18 cellular contexts compared by ENCODE assay signal in the genomic region with DNA sequence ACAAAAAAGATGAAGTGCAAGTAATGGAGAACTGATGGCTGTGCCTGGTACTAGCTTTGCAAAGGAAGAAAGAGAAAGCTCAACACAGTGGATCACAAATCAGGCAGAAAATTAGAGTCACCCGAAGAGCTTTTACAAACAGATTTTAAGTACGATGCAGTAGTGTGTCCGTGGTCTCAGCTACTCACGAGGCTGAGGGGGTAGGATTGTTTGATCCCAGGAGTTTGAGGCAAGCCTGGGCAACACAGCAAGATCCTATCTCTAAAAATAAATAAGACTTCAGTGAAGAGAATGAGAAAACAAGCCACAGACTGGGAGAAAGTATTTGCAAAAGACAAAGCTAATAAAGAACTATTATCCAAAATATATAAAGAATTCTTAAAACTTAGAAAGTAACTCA. TPM values are rescaled to one million over a fixed set of nuclear protein-coding genes. Genes with fewer than 3 reads are reported as not detected.
DNase-seq lines count a peak whose midpoint lies in the region; ATAC-seq, FAIRE-seq and TF ChIP-seq lines count a peak whose summit lies in the region.
"Had no signal": no experiment of that assay in that cellular context is flagged by ENCODE, and none has a peak within 500 bp of the region (broad histone marks: within the 10 kb centered on the region; RNA-seq: fewer than 3 reads in every experiment).

No MANE protein-coding gene starts in this region.

- no peaks in the 10 kb centered on the region for H3K9me3 Mint-ChIP-seq in memory B cell
- H3K9me3 Mint-ChIP-seq in activated T-cell treated with anti-CD3 and anti-CD28 coated beads, Interleukin-2, amount 50 U/mL, for 24 hours: peaks cover 2% of the 10 kb centered on the region
- H3K9me3 Mint-ChIP-seq: H9 had no signal

- H3K27me3 Mint-ChIP-seq in T-helper 17 cell: no peaks in the 10 kb centered on the region
- H3K27me3 Mint-ChIP-seq in memory B cell: no peaks in the 10 kb centered on the region
- no peaks in the 10 kb centered on the region for H3K27me3 Mint-ChIP-seq in activated T-cell treated with anti-CD3 and anti-CD28 coated beads, Interleukin-2, amount 50 U/mL, for 24 hours

- peaks cover 5 to 39% of the 10 kb centered on the region in 2 experiments for H3K36me3 ChIP-seq in HepG2 (replicated peaks in 1 of 2; ENCODE audit: control insufficient read depth in 1 of 2, insufficient read depth in 2 of 2, low read length in 2 of 2)
- peaks cover 0 to 7% (median 0%) of the 10 kb centered on the region in 4 donors for H3K36me3 ChIP-seq in right lobe of liver
- H3K36me3 ChIP-seq in urinary bladder (ENCODE audit: insufficient read depth): peaks cover 3% of the 10 kb centered on the region

- peaks cover 35% of the 10 kb centered on the region for H3K4me1 Mint-ChIP-seq in T-helper 17 cell
- H3K4me1 Mint-ChIP-seq in memory B cell: peaks cover 28% of the 10 kb centered on the region
- peaks cover 69% of the 10 kb centered on the region for H3K4me1 Mint-ChIP-seq in activated T-cell treated with anti-CD3 and anti-CD28 coated beads, Interleukin-2, amount 50 U/mL, for 24 hours (ENCODE audit: low read depth)

- H3K27ac Mint-ChIP-seq in T-helper 17 cell: peak overlapping the region; percentile 30
- H3K27ac Mint-ChIP-seq in memory B cell: peak overlapping the region; percentile 31
- H3K27ac Mint-ChIP-seq in activated T-cell treated with anti-CD3 and anti-CD28 coated beads, Interleukin-2, amount 50 U/mL, for 24 hours: no peak overlapping the region

- H3K36me3 Mint-ChIP-seq in T-helper 17 cell (ENCODE audit: low read depth): peaks cover 7% of the 10 kb centered on the region
- H3K36me3 Mint-ChIP-seq in memory B cell: peaks cover 30% of the 10 kb centered on the region
- peaks cover 82% of the 10 kb centered on the region for H3K36me3 Mint-ChIP-seq in activated T-cell treated with anti-CD3 and anti-CD28 coated beads, Interleukin-2, amount 50 U/mL, for 24 hours (ENCODE audit: low read depth)

- peak overlapping the region; percentile 10 for H3K27ac ChIP-seq in HepG2 (ENCODE audit: extremely low read length, insufficient read depth, low read length)
- H3K27ac ChIP-seq in right lobe of liver: no peak overlapping the region
- H3K27ac ChIP-seq in urinary bladder (ENCODE audit: low read depth): peak overlapping the region; percentile 34

- no peak for FAIRE-seq in HepG2 (lab: Jason Lieb, UNC)
- FAIRE-seq: HTR-8/SVneo, RCC 7860 had no signal

- no peak overlapping the region for H3K9ac ChIP-seq in HepG2 (ENCODE audit: insufficient read depth, low read depth, low read length)

- H2AFZ ChIP-seq in HepG2 (ENCODE audit: low read length): no peak overlapping the region

- WGBS in HepG2 (ENCODE audit: low lambda C conversion rate): 41% methylated on average over 4 of the region's 4 CpGs
- WGBS in right lobe of liver (ENCODE audit: insufficient coverage, low coverage, low lambda C conversion rate, missing lambda C conversion rate): 94% methylated on average over 4 of the region's 4 CpGs
- WGBS in urinary bladder: 85% methylated on average over 4 of the region's 4 CpGs

- no peak overlapping the region for H3K4me2 ChIP-seq in HepG2 (ENCODE audit: low read depth, low read length)

- peak; percentile 41; the same call in 1 of the 3 replicates for ATAC-seq in HepG2
- no peak for ATAC-seq in right lobe of liver
- no peak for ATAC-seq in T-helper 17 cell
- ATAC-seq in memory B cell (ENCODE audit: low read depth): no peak

- in situ Hi-C loops in HepG2 (cut with HindIII; ENCODE audit: extremely low pct_ligation_motif_present, low pct_unique_long_range_greater_than_20kb): no loop called here

- H3K4me3 Mint-ChIP-seq in T-helper 17 cell (no peak overlapping the region), memory B cell (no peak overlapping the region)
- H3K4me3 Mint-ChIP-seq in activated T-cell treated with anti-CD3 and anti-CD28 coated beads, Interleukin-2, amount 50 U/mL, for 24 hours: no peak overlapping the region
- H3K4me3 Mint-ChIP-seq: H9 had no signal

- peaks cover 14% of the 10 kb centered on the region for H4K20me1 ChIP-seq in HepG2 (ENCODE audit: insufficient read depth, low read length)

- TF ChIP-seq POLR2A in HepG2 (IDR thresholded peaks at IDR 0.05; ENCODE audit: insufficient read depth in 1 of 2, low read depth in 2 of 2, low read length in 2 of 2): no peak
- TF ChIP-seq POLR2A in right lobe of liver (IDR thresholded peaks at IDR 0.05): no peak

- CTCF ChIA-PET in HepG2 (lab: Yijun Ruan, JAX; ENCODE audit: low intra/inter-chr PET ratio, low total read pairs): no interaction called here

- no peak for TF ChIP-seq RAD21 in HepG2 (CRISPR knock-in tag; IDR thresholded peaks at IDR 0.05)

- no TSS peak for BruUV-seq in HepG2 (replicated peaks; lab: Mats Ljungman, UMichigan)

- no peaks in the 10 kb centered on the region for H3K9me3 ChIP-seq in HepG2 (ENCODE audit: low read length)
- peaks cover 0 to 2% (median 0%) of the 10 kb centered on the region in 4 donors for H3K9me3 ChIP-seq in right lobe of liver
- H3K9me3 ChIP-seq in T-helper 17 cell (ENCODE audit: control insufficient read depth, low read length, poor library complexity, severe bottlenecking): no peaks in the 10 kb centered on the region

- no peaks in the 10 kb centered on the region for H3K27me3 ChIP-seq in HepG2 (ENCODE audit: control insufficient read depth in 1 of 2, insufficient read depth in 2 of 2, low read length in 2 of 2)
- H3K27me3 ChIP-seq in right lobe of liver: no peaks in the 10 kb centered on the region

- POLR2A ChIA-PET in HepG2 (lab: Yijun Ruan, JAX): no interaction called here

- H3K4me3 ChIP-seq in HepG2 (replicated peaks in 1 of 3; ENCODE audit: insufficient read depth in 1 of 3, low read depth in 2 of 3, low read length in 3 of 3) (no peak overlapping the region), right lobe of liver (no peak overlapping the region), urinary bladder (ENCODE audit: low read depth, low read length) (no peak overlapping the region)

- TF ChIP-seq CTCF in HepG2 (CRISPR knock-in tag; IDR thresholded peaks at IDR 0.05): no peak
- no peak for TF ChIP-seq CTCF in right lobe of liver (IDR thresholded peaks at IDR 0.05)

- intact Hi-C loops in HepG2 (cut with micrococcal nuclease; ENCODE audit: unreplicated experiment): loop anchor here (5.0 kb wide), 1 partner anchor 39 kb away; no protein-coding TSS in a partner anchor
- intact Hi-C loops in right lobe of liver (cut with DNase I): no loop called here

- peaks cover 6% of the 10 kb centered on the region for H3K4me1 ChIP-seq in HepG2 (ENCODE audit: insufficient read depth, low read length)
- no peaks in the 10 kb centered on the region for H3K4me1 ChIP-seq in right lobe of liver
- H3K4me1 ChIP-seq in urinary bladder (ENCODE audit: insufficient read depth): no peaks in the 10 kb centered on the region

- TF ChIP-seq EP300 in HepG2 (IDR thresholded peaks at IDR 0.05; ENCODE audit: low read depth in 2 of 2, low read length in 2 of 2): no peak
- no peak for TF ChIP-seq EP300 in HepG2 (CRISPR knock-in tag; IDR thresholded peaks at IDR 0.05; ENCODE audit: borderline replicate concordance)

- peaks cover 80% of the 10 kb centered on the region for H3K79me2 ChIP-seq in HepG2 (ENCODE audit: insufficient read depth, low read length)

- DNase-seq in HepG2 (ENCODE audit: low spot score) (peak; percentile 18), right lobe of liver (no peak), T-helper 17 cell (no peak), memory B cell (ENCODE audit: low spot score in 2 of 2) (no peak), HT-29 (ENCODE audit: low spot score) (no peak)
- no peak for DNase-seq in activated T-cell treated with anti-CD3 and anti-CD28 coated beads, Interleukin-2, amount 50 U/mL, for 24 hours
- DNase-seq: C1 segment of cervical spinal cord, DMS 273 treated with DMSO at 0.1 percent for 48 hours, H9, NCI-H1105, NCI-H2081, NCI-H2171 treated with DMSO at 0.1 percent for 48 hours, NCI-H446 treated with DMSO at 0.1 percent for 48 hours, NCI-H69, Right ventricle myocardium superior had no signal

TF ChIP-seq in HepG2, 621 proteins besides CTCF, POLR2A, EP300 and RAD21 (continues in another document):
- TF ChIP-seq CEBPG (CRISPR knock-in tag; IDR thresholded peaks at IDR 0.05): peak; percentile 11; the same call in 1 of the 2 replicates
- no peak for TF ChIP-seq BRD4 (CRISPR knock-in tag; IDR thresholded peaks at IDR 0.05)
- TF ChIP-seq KDM5A (IDR thresholded peaks at IDR 0.05; ENCODE audit: borderline replicate concordance, low read length): no peak
- TF ChIP-seq PHB2 (IDR thresholded peaks at IDR 0.05; ENCODE audit: partially characterized antibody): no peak
- no peak for TF ChIP-seq SP1 (IDR thresholded peaks at IDR 0.05)
- TF ChIP-seq SP1 (CRISPR knock-in tag; IDR thresholded peaks at IDR 0.05): no peak
- TF ChIP-seq SALL2 (CRISPR knock-in tag; IDR thresholded peaks at IDR 0.05): no peak
- TF ChIP-seq ZNF121 (CRISPR knock-in tag; IDR thresholded peaks at IDR 0.05): peak; percentile 95
- TF ChIP-seq HOXA5 (CRISPR knock-in tag; IDR thresholded peaks at IDR 0.05): no peak

RNA-seq across cellular contexts. Expression of a gene that starts 46.4 kb away (rescaled TPM):
- total RNA-seq in HepG2 (2016; rRNA removed; fragmentation: Illumina TruSeq; extraction: Trizol): 62.3 and 97.3 TPM in 2 replicates
- total RNA-seq in HepG2 (2016; cell fraction: cytosol; rRNA removed; fragmentation: Illumina TruSeq; extraction: Trizol; ENCODE audit: low read depth): 35.1 and 39.9 TPM in 2 replicates
- 64.0 and 93.3 TPM in 2 replicates for total RNA-seq in HepG2 (2016; cell fraction: insoluble cytoplasmic fraction; rRNA removed; fragmentation: Illumina TruSeq; extraction: Trizol)
- 46.5 and 50.3 TPM in 2 replicates for total RNA-seq in HepG2 (2016; cell fraction: membrane; rRNA removed; fragmentation: Illumina TruSeq; extraction: Trizol)
- 67.7 and 80.9 TPM in 2 replicates for total RNA-seq in HepG2 (2016; cell fraction: nucleus; rRNA removed; fragmentation: Illumina TruSeq; extraction: Trizol)
- polyA plus RNA-seq in HepG2 (2011; rRNA removed): 27.3 and 33.2 TPM in 2 replicates
- polyA plus RNA-seq in HepG2 (2011; cell fraction: cytosol; rRNA removed): 12.3 and 22.5 TPM in 2 replicates
- 15.4 and 17.4 TPM in 2 replicates for polyA plus RNA-seq in HepG2 (2011; cell fraction: nucleus; rRNA removed)
- 61.7 and 67.8 TPM in 2 replicates for polyA plus RNA-seq in HepG2 (2012)
- polyA plus RNA-seq in HepG2 (2016; cell fraction: cytosol; fragmentation: Illumina TruSeq; extraction: Trizol; ENCODE audit: low read depth): 14.7 and 15.9 TPM in 2 replicates
- polyA plus RNA-seq in HepG2 (2016; cell fraction: insoluble cytoplasmic fraction; fragmentation: Illumina TruSeq; extraction: Trizol; ENCODE audit: low read depth): 98.0 and 99.0 TPM in 2 replicates
- polyA plus RNA-seq in HepG2 (2016; cell fraction: membrane; fragmentation: Illumina TruSeq; extraction: Trizol; ENCODE audit: low read depth): 35.4 and 37.2 TPM in 2 replicates
- polyA plus RNA-seq in HepG2 (2016; cell fraction: nucleus; fragmentation: Illumina TruSeq; extraction: Trizol; ENCODE audit: insufficient read depth, low read depth): 70.5 and 77.2 TPM in 2 replicates
- 24.4 and 24.7 TPM in 2 replicates for polyA minus RNA-seq in HepG2 (2011; rRNA and poly(A)+ RNA removed; ENCODE audit: low replicate concordance)
- 32.1 and 40.2 TPM in 2 replicates for polyA minus RNA-seq in HepG2 (2011; cell fraction: cytosol; rRNA and poly(A)+ RNA removed)
- polyA minus RNA-seq in HepG2 (2011; cell fraction: nucleus; rRNA and poly(A)+ RNA removed): 133 and 141 TPM in 2 replicates
- total RNA-seq in right lobe of liver: 10 to 100 TPM; 30.3 to 46.2 (median 40.3) TPM
- total RNA-seq in T-helper 17 cell: 10 to 100 TPM; 94.8 to 99.7 TPM
- 129 TPM for total RNA-seq in urinary bladder
- polyA plus RNA-seq in urinary bladder: 50.2 TPM
- total RNA-seq in HT-29 (2014; rRNA removed; shearing (Covaris generic)): 29.3 and 30.3 TPM in 2 replicates

Comparison
In these comparisons a context has a peak if more than half of its experiments do, and no peak if none do; other contexts are left out.
1. H3K27ac ChIP-seq: peak in HepG2 (single experiment) and urinary bladder (single experiment); none in right lobe of liver (0 of 3).